ENCODE assay signal across 12 cellular contexts in the genomic region with DNA sequence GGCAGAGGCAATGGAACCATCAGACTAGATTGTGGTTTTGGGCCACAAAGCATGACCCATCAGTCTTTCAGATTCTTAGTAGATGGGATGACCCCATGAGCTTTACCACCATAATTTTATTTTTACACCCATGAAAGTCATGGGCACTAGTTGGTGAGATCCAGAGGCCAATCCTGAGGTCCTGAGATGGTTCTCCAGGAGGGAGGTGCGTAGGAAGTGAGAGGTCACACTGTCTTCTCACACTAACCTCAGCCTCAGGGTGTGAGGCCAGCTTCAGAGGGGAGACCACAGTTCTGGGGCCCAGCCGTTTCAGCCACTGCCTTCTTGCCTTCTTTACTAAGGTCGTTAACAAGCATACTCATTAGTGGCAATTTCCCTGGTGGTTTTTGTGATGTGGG.
A peak's percentile ranks its signal among the peaks of the same experiment; 100 is the strongest.
DNase-seq lines count a peak whose midpoint lies in the region; ATAC-seq and TF ChIP-seq lines count a peak whose summit lies in the region.
"Had no signal": no experiment of that assay in that cellular context is flagged by ENCODE, and none has a peak within 500 bp of the region (broad histone marks: within the 10 kb centered on the region; RNA-seq: fewer than 3 reads in every experiment).

No MANE protein-coding gene starts in this region.

- peaks cover 12% of the 10 kb centered on the region; the same call in 1 of the 2 replicates for H3F3A ChIP-seq in SU-DHL-6 (ENCODE audit: insufficient read depth)

- CTCF ChIA-PET in activated naive CD4-positive, alpha-beta T cell treated with anti-CD3 and anti-CD28 coated beads for 36 hours (lab: Charles Lee) = interaction anchor here (1.0 to 1.6 kb wide), 5 partner anchors 14 to 66 kb away, joined by 3 to 8 read pairs (median 6); no protein-coding TSS in a partner anchor

- H3K9me3 Mint-ChIP-seq in activated naive CD4-positive, alpha-beta T cell treated with anti-CD3 and anti-CD28 coated beads for 36 hours = peaks cover 6% of the 10 kb centered on the region
- no peaks in the 10 kb centered on the region for H3K9me3 Mint-ChIP-seq in endothelial cell (ENCODE audit: unreplicated experiment)

- no peak overlapping the region for H2AFZ ChIP-seq in SU-DHL-6 (ENCODE audit: low read depth, low read length, severe bottlenecking)

- H3K36me3 Mint-ChIP-seq in activated naive CD4-positive, alpha-beta T cell treated with anti-CD3 and anti-CD28 coated beads for 36 hours (ENCODE audit: low read depth) = no peaks in the 10 kb centered on the region
- no peaks in the 10 kb centered on the region for H3K36me3 Mint-ChIP-seq in endothelial cell (ENCODE audit: low read depth, unreplicated experiment)

- H3K27ac ChIP-seq in SU-DHL-6 (ENCODE audit: low read depth, low read length) = peak overlapping the region; percentile 33; the same call in 1 of the 2 replicates
- H3K27ac ChIP-seq: stomach had no signal

- H3K4me3 ChIP-seq in SU-DHL-6 (ENCODE audit: insufficient read depth, low read length, poor library complexity, severe bottlenecking) = peak overlapping the region; percentile 15
- H3K4me3 ChIP-seq: skin epidermis, stomach had no signal

- DNase-seq in activated naive CD4-positive, alpha-beta T cell treated with anti-CD3 and anti-CD28 coated beads for 36 hours = no peak
- no peak for DNase-seq in activated naive CD4-positive, alpha-beta T cell treated with Interleukin-2 at 50 U/mL for 16 hours
- peak; percentile 62 for DNase-seq in stimulated activated naive CD8-positive, alpha-beta T cell treated with anti-CD3 and anti-CD28 coated beads, Interleukin-15, Interleukin-2, amounts not matched to agents 100 U/mL and 50 U/mL, for 24 hours
- DNase-seq in left cardiac atrium (no peak), endothelial cell (ENCODE audit: low spot score) (no peak), GM13976 (ENCODE audit: low spot score) (no peak)
- DNase-seq: activated gamma-delta T cell treated with Interleukin-2 at 50 U/mL for 16 hours, NCI-H774, stomach had no signal

- H3K4me2 ChIP-seq in SU-DHL-6 (ENCODE audit: low read depth, low read length, poor library complexity, severe bottlenecking) = peak overlapping the region; percentile 45

- no peak overlapping the region for H3K9ac ChIP-seq in SU-DHL-6 (ENCODE audit: low read length)

- H3K27ac Mint-ChIP-seq in activated naive CD4-positive, alpha-beta T cell treated with anti-CD3 and anti-CD28 coated beads for 36 hours = peak overlapping the region; percentile 95
- H3K27ac Mint-ChIP-seq in endothelial cell (ENCODE audit: unreplicated experiment) = no peak overlapping the region

- H4K20me1 ChIP-seq in SU-DHL-6 (ENCODE audit: low read depth, low read length) = no peaks in the 10 kb centered on the region

- peaks cover 56% of the 10 kb centered on the region for H3K4me1 Mint-ChIP-seq in activated naive CD4-positive, alpha-beta T cell treated with anti-CD3 and anti-CD28 coated beads for 36 hours (ENCODE audit: low read depth)
- H3K4me1 Mint-ChIP-seq in endothelial cell (ENCODE audit: unreplicated experiment) = no peaks in the 10 kb centered on the region

- no peaks in the 10 kb centered on the region for H3K27me3 Mint-ChIP-seq in activated naive CD4-positive, alpha-beta T cell treated with anti-CD3 and anti-CD28 coated beads for 36 hours (ENCODE audit: low read depth)
- H3K27me3 Mint-ChIP-seq in endothelial cell (ENCODE audit: unreplicated experiment) = peaks cover 2% of the 10 kb centered on the region

- peak; percentile 25 for ATAC-seq in HG02678 (IDR thresholded peaks at IDR 0.05; ENCODE audit: unreplicated experiment)
- ATAC-seq in stimulated activated naive CD8-positive, alpha-beta T cell treated with anti-CD3 and anti-CD28 coated beads, Interleukin-15, Interleukin-2, amounts not matched to agents 100 U/mL and 50 U/mL, for 24 hours = peak; percentile 29
- ATAC-seq in left cardiac atrium = no peak

- no peak overlapping the region for H3K4me3 Mint-ChIP-seq in activated naive CD4-positive, alpha-beta T cell treated with anti-CD3 and anti-CD28 coated beads for 36 hours
- no peak overlapping the region for H3K4me3 Mint-ChIP-seq in endothelial cell (ENCODE audit: unreplicated experiment)

- in situ Hi-C loops in GM13976 (cut with MboI; ENCODE audit: low sequenced_read_pairs, unreplicated experiment) = no loop called here

- H3K36me3 ChIP-seq in SU-DHL-6 (ENCODE audit: low read length) = no peaks in the 10 kb centered on the region
- H3K36me3 ChIP-seq: stomach had no signal

- no peaks in the 10 kb centered on the region for H3K27me3 ChIP-seq in SU-DHL-6 (ENCODE audit: low read length)
- H3K27me3 ChIP-seq: stomach had no signal

- no peaks in the 10 kb centered on the region for H3K79me2 ChIP-seq in SU-DHL-6 (ENCODE audit: insufficient read depth, low read length)

- intact Hi-C loops in activated naive CD4-positive, alpha-beta T cell treated with anti-CD3 and anti-CD28 coated beads for 36 hours (cut with micrococcal nuclease) = loop anchor here (5.0 kb wide), 1 partner anchor 106 kb away; a partner anchor contains a TSS
- intact Hi-C loops in left cardiac atrium (cut with DNase I) = no loop called here

- H3K9me2 ChIP-seq in SU-DHL-6 (replicated peaks; ENCODE audit: insufficient read depth, low read length) = no peaks in the 10 kb centered on the region

- TF ChIP-seq CTCF in SU-DHL-6 (IDR thresholded peaks at IDR 0.05; ENCODE audit: insufficient read depth, low read length, poor library complexity, severe bottlenecking) = no peak
- TF ChIP-seq CTCF in endothelial cell (IDR thresholded peaks at IDR 0.05; ENCODE audit: unreplicated experiment) = no peak
- no peak for TF ChIP-seq CTCF in GM13976 (IDR thresholded peaks at IDR 0.05; ENCODE audit: borderline replicate concordance, control extremely low read depth, extremely low read depth, insufficient read depth, missing control alignments)

- no peaks in the 10 kb centered on the region for H3K9me3 ChIP-seq in SU-DHL-6 (ENCODE audit: insufficient read depth, low read length)

Comparison
In these comparisons a context has a peak if more than half of its experiments do, and no peak if none do; other contexts are left out.
1. ATAC-seq: peak in HG02678 (single experiment) and stimulated activated naive CD8-positive, alpha-beta T cell treated with anti-CD3 and anti-CD28 coated beads, Interleukin-15, Interleukin-2, amounts not matched to agents 100 U/mL and 50 U/mL, for 24 hours (single experiment); none in left cardiac atrium (0 of 2).